1 cellular context compared by ENCODE assay signal in the genomic region with DNA sequence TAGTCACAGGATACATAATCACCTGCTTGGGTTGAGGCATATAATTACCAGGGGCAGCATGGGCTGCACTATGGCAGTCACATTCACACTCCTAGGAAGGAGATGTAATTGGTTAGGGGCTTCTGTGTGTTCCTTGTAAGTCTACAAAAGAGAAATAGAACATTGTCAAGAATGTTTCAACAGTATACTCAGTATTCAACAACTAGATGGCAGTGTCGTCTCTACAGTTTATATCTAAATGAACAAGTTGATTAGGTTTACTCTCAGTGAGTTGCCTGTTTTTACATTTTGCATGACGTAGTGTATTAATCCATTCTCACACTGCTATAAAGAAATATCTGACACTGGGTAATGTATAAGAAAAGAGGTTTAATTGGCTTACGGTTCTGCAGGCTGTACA.
TF ChIP-seq lines count a peak whose summit lies in the region.

No MANE protein-coding gene starts in this region.

TF ChIP-seq in IMR-90, 13 proteins besides CTCF, POLR2A, EP300 and RAD21 (continued from another document):
- TF ChIP-seq, protein P1, sequence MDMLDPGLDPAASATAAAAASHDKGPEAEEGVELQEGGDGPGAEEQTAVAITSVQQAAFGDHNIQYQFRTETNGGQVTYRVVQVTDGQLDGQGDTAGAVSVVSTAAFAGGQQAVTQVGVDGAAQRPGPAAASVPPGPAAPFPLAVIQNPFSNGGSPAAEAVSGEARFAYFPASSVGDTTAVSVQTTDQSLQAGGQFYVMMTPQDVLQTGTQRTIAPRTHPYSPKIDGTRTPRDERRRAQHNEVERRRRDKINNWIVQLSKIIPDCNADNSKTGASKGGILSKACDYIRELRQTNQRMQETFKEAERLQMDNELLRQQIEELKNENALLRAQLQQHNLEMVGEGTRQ (IDR thresholded peaks at IDR 0.05; ENCODE audit: low read depth, low read length) = no peak
TF ChIP-seq in IMR-90: peak in this region for 0.
